ENCODE assay signal across 25 cellular contexts in the genomic region with DNA sequence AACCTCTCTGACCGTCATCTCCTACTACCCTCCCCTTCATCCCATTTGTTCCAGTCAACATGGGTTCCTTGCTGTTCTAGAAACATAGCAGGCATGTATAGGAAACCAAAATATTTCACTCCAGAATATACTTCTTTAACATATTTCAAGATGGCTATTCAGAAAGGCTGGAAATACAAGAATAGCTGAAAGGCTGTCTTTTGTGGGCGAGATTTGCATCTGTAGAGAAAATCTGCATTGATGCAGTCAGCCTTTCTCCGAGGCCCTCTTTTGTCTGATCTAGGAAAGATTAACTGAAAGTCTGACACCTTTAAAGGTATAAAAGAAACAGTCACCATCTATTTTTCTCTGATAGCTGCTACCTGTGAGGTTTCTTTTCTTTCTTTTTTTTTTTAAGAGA. TPM values are rescaled to one million over a fixed set of nuclear protein-coding genes. Genes with fewer than 3 reads are reported as not detected.
A peak's percentile ranks its signal among the peaks of the same experiment; 100 is the strongest.
DNase-seq lines count a peak whose midpoint lies in the region; ATAC-seq, FAIRE-seq and TF ChIP-seq lines count a peak whose summit lies in the region.
"Had no signal": no experiment of that assay in that cellular context is flagged by ENCODE, and none has a peak within 500 bp of the region (broad histone marks: within the 10 kb centered on the region; RNA-seq: fewer than 3 reads in every experiment).

No MANE protein-coding gene starts in this region.

- no peak for TF ChIP-seq POLR2A in H1 (IDR thresholded peaks at IDR 0.05; ENCODE audit: control extremely low read depth in 1 of 2, low read depth in 2 of 2, low read length in 2 of 2)
- TF ChIP-seq POLR2A in transverse colon (IDR thresholded peaks at IDR 0.05): no peak

- no peak overlapping the region; the same call in 1 of the 2 replicates for H2AFZ ChIP-seq in H1 (ENCODE audit: low read length)

- H3K14ac ChIP-seq in H1 (ENCODE audit: insufficient read length): no peak overlapping the region

- no peak overlapping the region for H4K8ac ChIP-seq in H1 (ENCODE audit: extremely low read depth, insufficient read depth, low read length)

- no peak overlapping the region for H2BK120ac ChIP-seq in H1 (replicated peaks; ENCODE audit: low read depth, low read length)

- DNase-seq in HAP-1 (ENCODE audit: low spot score in 2 of 2): peak; percentile 68 to 88
- no peak for DNase-seq in H1 (ENCODE audit: low read depth in 1 of 2, low spot score in 2 of 2)
- DNase-seq in foreskin fibroblast: no peak
- no peak for DNase-seq in transverse colon
- DNase-seq: 8988T; ACHN; BE2C; C1 segment of cervical spinal cord; CD4-positive, alpha-beta memory T cell; CD4-positive, CD25-positive, alpha-beta regulatory T cell; CD8-positive, alpha-beta memory T cell; COR-L47; DMS 273 treated with DMSO at 0.1 percent for 48 hours; DMS153; DMS53; DMS79; DND-41; EL; GDM1 had no signal

- no peak for ATAC-seq in HG03135 (IDR thresholded peaks at IDR 0.05; ENCODE audit: unreplicated experiment)
- ATAC-seq: GM12878 had no signal

- 59% methylated on average over 3 of the region's 3 CpGs; no CpG with 5 or more reads in 1 of the 2 experiments for WGBS in H1 (ENCODE audit: extremely low coverage in 1 of 2, insufficient coverage in 1 of 2, insufficient read length in 1 of 2, insufficient replicate concordance in 2 of 2, low coverage in 1 of 2, low lambda C conversion rate in 2 of 2, missing lambda C conversion rate in 1 of 2), 2 experiments
- 85 to 89% methylated on average over 3 of the region's 3 CpGs for WGBS in transverse colon (ENCODE audit: low coverage in 1 of 2), 2 donors

- no peak overlapping the region for H3K56ac ChIP-seq in H1 (replicated peaks; ENCODE audit: insufficient read length, low read depth, low read length)

- no peaks in the 10 kb centered on the region for H3K79me2 ChIP-seq in H1 (ENCODE audit: control insufficient read depth in 1 of 2, insufficient read depth in 2 of 2, low read length in 2 of 2)

- TF ChIP-seq EP300 in H1 (IDR thresholded peaks at IDR 0.05; ENCODE audit: borderline replicate concordance in 1 of 2, low read depth in 2 of 2, low read length in 2 of 2): no peak
- TF ChIP-seq EP300 in transverse colon (IDR thresholded peaks at IDR 0.05; ENCODE audit: low read depth): no peak

- FAIRE-seq in H1 (lab: Jason Lieb, UNC): no peak
- FAIRE-seq: A204.1, GM12878, GM12892, GM18507 had no signal

- H3K36me3 ChIP-seq in HAP-1 (replicated peaks): no peaks in the 10 kb centered on the region
- no peaks in the 10 kb centered on the region for H3K36me3 ChIP-seq in H1 (ENCODE audit: control insufficient read depth in 2 of 4, insufficient read depth in 4 of 4, low read length in 3 of 4)
- H3K36me3 ChIP-seq in transverse colon: no peaks in the 10 kb centered on the region
- H3K36me3 ChIP-seq: BE2C, BLaER1 had no signal

- no peak overlapping the region for H4K91ac ChIP-seq in H1 (replicated peaks; ENCODE audit: insufficient read length, low read length)

- CTCF ChIA-PET in H1 (lab: Charles Lee; ENCODE audit: partially characterized antibody): interaction anchor here (1.7 kb wide), 1 partner anchor 27 kb away, joined by 5 read pairs; no protein-coding TSS in a partner anchor

- no peak for TF ChIP-seq RAD21 in H1 (IDR thresholded peaks at IDR 0.05 in 1 of 2, conservative IDR thresholded peaks at IDR 0.05 in 1 of 2; ENCODE audit: low read depth in 2 of 2, low read length in 2 of 2)

- no peak overlapping the region; the same call in 1 of the 2 replicates for H2AK5ac ChIP-seq in H1 (ENCODE audit: low read depth, low read length)

- H3K4me3 ChIP-seq in HAP-1 (no peak overlapping the region), H1 (ENCODE audit: extremely low read depth in 1 of 4, insufficient read depth in 2 of 4, low read depth in 3 of 4, low read length in 4 of 4) (no peak overlapping the region), foreskin fibroblast (ENCODE audit: low read depth in 1 of 2, low read length in 2 of 2) (no peak overlapping the region), transverse colon (no peak overlapping the region)
- H3K4me3 ChIP-seq: BLaER1, GM12878 had no signal

- H3K4me2 ChIP-seq in H1 (ENCODE audit: insufficient read depth in 1 of 2, low read depth in 2 of 2, low read length in 2 of 2): peak overlapping the region in 1 of 2 experiments; percentile 43; a peak in 2 of 4 replicates
- H3K4me2 ChIP-seq: BLaER1 had no signal

- H2BK15ac ChIP-seq in H1 (ENCODE audit: low read length): no peak overlapping the region

- no peaks in the 10 kb centered on the region for H3K23me2 ChIP-seq in H1 (ENCODE audit: low read depth, low read length)

- H2BK5ac ChIP-seq in H1 (ENCODE audit: low read depth, low read length): peak overlapping the region; percentile 22; the same call in 1 of the 2 replicates

- no peak overlapping the region for H3K4ac ChIP-seq in H1 (replicated peaks; ENCODE audit: insufficient read length, low read depth, low read length)

- H3K4me1 ChIP-seq in HAP-1: peaks cover 20% of the 10 kb centered on the region
- peaks cover 1 to 12% (median 8%) of the 10 kb centered on the region in 4 experiments; a peak in 3 of 7 replicates for H3K4me1 ChIP-seq in H1 (replicated peaks in 1 of 4; ENCODE audit: control insufficient read depth in 3 of 4, insufficient read depth in 4 of 4, low read length in 3 of 4)
- H3K4me1 ChIP-seq in transverse colon: no peaks in the 10 kb centered on the region
- H3K4me1 ChIP-seq: BE2C had no signal

- no peak overlapping the region for H3K18ac ChIP-seq in H1 (ENCODE audit: extremely low read depth, low read length)

- H4K5ac ChIP-seq in H1 (ENCODE audit: insufficient read length, low read depth, low read length): no peak overlapping the region

- no peak overlapping the region for H3K23ac ChIP-seq in H1 (ENCODE audit: insufficient read length)

- POLR2A ChIA-PET in H1 (lab: Charles Lee; ENCODE audit: partially characterized antibody): interaction anchor here (1.1 kb wide), 1 partner anchor 18 kb away, joined by 3 read pairs; a partner anchor contains a TSS

- peak overlapping the region; percentile 60; the same call in 1 of the 2 replicates for H2BK12ac ChIP-seq in H1 (ENCODE audit: low read depth, low read length)

- H3K27me3 ChIP-seq in HAP-1 (ENCODE audit: low read depth) (no peaks in the 10 kb centered on the region), H1 (replicated peaks in 1 of 4; ENCODE audit: control insufficient read depth in 3 of 4, extremely low read depth in 1 of 4, insufficient read depth in 3 of 4, low read length in 3 of 4) (no peaks in the 10 kb centered on the region), transverse colon (no peaks in the 10 kb centered on the region)
- H3K27me3 ChIP-seq: BLaER1 had no signal

- intact Hi-C loops in transverse colon (cut with DNase I; ENCODE audit: low total_unique reads): no loop called here

- H3K27ac ChIP-seq in H1 (ENCODE audit: low read depth, low read length): no peak overlapping the region
- H3K27ac ChIP-seq in transverse colon: no peak overlapping the region
- H3K27ac ChIP-seq: BLaER1 had no signal

- no peak overlapping the region for H2BK20ac ChIP-seq in H1 (ENCODE audit: low read length)

- H3K9me3 ChIP-seq in HAP-1: no peaks in the 10 kb centered on the region
- no peaks in the 10 kb centered on the region for H3K9me3 ChIP-seq in H1 (ENCODE audit: insufficient read depth in 2 of 2, low read depth in 1 of 2, low read length in 1 of 2)
- H3K9me3 ChIP-seq in transverse colon: no peaks in the 10 kb centered on the region
- H3K9me3 ChIP-seq: BE2C, BLaER1 had no signal

- no peak overlapping the region for H3K9ac ChIP-seq in H1 (replicated peaks in 1 of 4; ENCODE audit: extremely low read depth in 1 of 4, low read depth in 3 of 4, low read length in 3 of 4)
- H3K9ac ChIP-seq: BLaER1 had no signal

- no peaks in the 10 kb centered on the region for H4K20me1 ChIP-seq in H1 (replicated peaks in 1 of 2; ENCODE audit: control insufficient read depth in 1 of 2, insufficient read depth in 2 of 2, low read length in 2 of 2)
- H4K20me1 ChIP-seq: BLaER1 had no signal

- TF ChIP-seq CTCF in H1 (IDR thresholded peaks at IDR 0.05; ENCODE audit: control extremely low read depth in 1 of 3, insufficient read depth in 1 of 3, low read depth in 1 of 3, low read length in 3 of 3): no peak
- TF ChIP-seq CTCF in foreskin fibroblast (IDR thresholded peaks at IDR 0.05; ENCODE audit: low read depth, low read length): no peak
- no peak for TF ChIP-seq CTCF in transverse colon (IDR thresholded peaks at IDR 0.05)

- in situ Hi-C loops in HAP-1 (cut with MboI; ENCODE audit: low sequenced_read_pairs) (no loop called here), transverse colon (cut with MboI; ENCODE audit: low pct_ligation_motif_present in 1 of 4, low pct_unique_long_range_greater_than_20kb in 1 of 4, low sequenced_read_pairs in 3 of 4) (no loop called here)

- no peaks in the 10 kb centered on the region for H3K79me1 ChIP-seq in H1 (ENCODE audit: low read depth, low read length)

RNA-seq across cellular contexts. Expression of a gene that starts 17.8 kb away (rescaled TPM):
- 22.7 and 23.0 TPM in 2 replicates for total RNA-seq in H1 (2021; fragmentation: NEBNext Ultra II Directional; extraction: Animal tissue kit (Norgen Biotek cat#: 25700))
- polyA plus RNA-seq in H1 (2011; rRNA removed): 4.4 and 7.5 TPM in 2 replicates
- 11.8 TPM for polyA plus RNA-seq in H1 (2011; cell fraction: cytosol; rRNA removed)
- polyA plus RNA-seq in H1 (2011; cell fraction: nucleus; rRNA removed): 3.0 TPM
- polyA plus RNA-seq in H1 (2012, experiment 1 of 2): 9.5 to 18.8 TPM (median 10.7 TPM) in 4 replicates
- 2.3 TPM for polyA plus RNA-seq in H1 (2012, experiment 2 of 2)
- 39.5 TPM for polyA plus RNA-seq in H1 (2013, experiment 1 of 2)
- 44.9 TPM for polyA plus RNA-seq in H1 (2013, experiment 2 of 2)
- polyA minus RNA-seq in H1 (2011; rRNA and poly(A)+ RNA removed): 3.4 and 4.4 TPM in 2 replicates
- polyA minus RNA-seq in H1 (2011; cell fraction: cytosol; rRNA and poly(A)+ RNA removed): 5.1 TPM
- 10.7 TPM for polyA minus RNA-seq in H1 (2011; cell fraction: nucleus; rRNA and poly(A)+ RNA removed)
- 100 to 1,000 TPM in 1 of 4 donors, 10 to 100 TPM in 2, 1 to 10 TPM in 1; 9.0 to 115 (median 55.7) TPM for total RNA-seq in transverse colon

RNA-seq across cellular contexts. Expression of a gene that starts 28.9 kb away (rescaled TPM):
- 11.9 and 12.4 TPM in 2 replicates for total RNA-seq in H1 (2021; fragmentation: NEBNext Ultra II Directional; extraction: Animal tissue kit (Norgen Biotek cat#: 25700))
- 11.0 TPM in 2 replicates for polyA plus RNA-seq in H1 (2011; rRNA removed)
- polyA plus RNA-seq in H1 (2011; cell fraction: cytosol; rRNA removed): 14.1 TPM
- 12.6 TPM for polyA plus RNA-seq in H1 (2011; cell fraction: nucleus; rRNA removed)
- 13.8 to 15.9 TPM (median 15.3 TPM) in 4 replicates for polyA plus RNA-seq in H1 (2012, experiment 1 of 2)
- 7.2 TPM for polyA plus RNA-seq in H1 (2012, experiment 2 of 2)
- polyA plus RNA-seq in H1 (2013, experiment 1 of 2): 17.3 TPM
- polyA plus RNA-seq in H1 (2013, experiment 2 of 2): 16.9 TPM
- 3.8 and 9.4 TPM in 2 replicates for polyA minus RNA-seq in H1 (2011; rRNA and poly(A)+ RNA removed)
- polyA minus RNA-seq in H1 (2011; cell fraction: cytosol; rRNA and poly(A)+ RNA removed): 11.5 TPM
- 9.1 TPM for polyA minus RNA-seq in H1 (2011; cell fraction: nucleus; rRNA and poly(A)+ RNA removed)
- 10 to 100 TPM in 3 of 4 donors, 1 to 10 TPM in 1; 2.0 to 55.7 (median 14.6) TPM for total RNA-seq in transverse colon

RNA-seq across cellular contexts. Expression of a gene that starts 49.0 kb away (rescaled TPM):
- 22.3 and 27.2 TPM in 2 replicates for total RNA-seq in H1 (2021; fragmentation: NEBNext Ultra II Directional; extraction: Animal tissue kit (Norgen Biotek cat#: 25700))
- polyA plus RNA-seq in H1 (2011; rRNA removed): 25.0 and 37.0 TPM in 2 replicates
- polyA plus RNA-seq in H1 (2011; cell fraction: cytosol; rRNA removed): 49.8 TPM
- polyA plus RNA-seq in H1 (2011; cell fraction: nucleus; rRNA removed): 36.0 TPM
- 29.6 to 41.7 TPM (median 37.7 TPM) in 4 replicates for polyA plus RNA-seq in H1 (2012, experiment 1 of 2)
- 4.7 TPM for polyA plus RNA-seq in H1 (2012, experiment 2 of 2)
- polyA plus RNA-seq in H1 (2013, experiment 1 of 2): 43.4 TPM
- 41.9 TPM for polyA plus RNA-seq in H1 (2013, experiment 2 of 2)
- polyA minus RNA-seq in H1 (2011; rRNA and poly(A)+ RNA removed): 126 and 143 TPM in 2 replicates
- polyA minus RNA-seq in H1 (2011; cell fraction: cytosol; rRNA and poly(A)+ RNA removed): 30.6 TPM
- polyA minus RNA-seq in H1 (2011; cell fraction: nucleus; rRNA and poly(A)+ RNA removed): 415 TPM
- 10 to 100 TPM in 3 of 4 donors, 1 to 10 TPM in 1; 8.6 to 22.5 (median 15.8) TPM for total RNA-seq in transverse colon

Comparison
In these comparisons a context has a peak if more than half of its experiments do, and no peak if none do; other contexts are left out.
1. DNase-seq: peak in HAP-1 (2 of 2); none in H1 (0 of 2), foreskin fibroblast (0 of 2) and transverse colon (single experiment).